20 cellular contexts compared by ENCODE assay signal in genomic region chr5:132013711-132014110, GRCh38. TPM values are rescaled to one million over a fixed set of nuclear protein-coding genes. Genes with fewer than 3 reads are reported as not detected.
DNase-seq lines count a peak whose midpoint lies in the region; ATAC-seq, FAIRE-seq and TF ChIP-seq lines count a peak whose summit lies in the region.
"Had no signal": no experiment of that assay in that cellular context is flagged by ENCODE, and none has a peak within 500 bp of the region (broad histone marks: within the 10 kb centered on the region; RNA-seq: fewer than 3 reads in every experiment).

No MANE protein-coding gene starts in this region.

- H3K27ac Mint-ChIP-seq in CD4-positive, CD25-positive, alpha-beta regulatory T cell, result no peak overlapping the region
- H3K27ac Mint-ChIP-seq in CD8-positive, alpha-beta memory T cell, result peak overlapping the region in 4 of 8 donors; percentile 8 to 47 (median 30)
- H3K27ac Mint-ChIP-seq: activated naive CD4-positive, alpha-beta T cell treated with anti-CD3 and anti-CD28 coated beads, Interleukin-2, amount 50 U/mL, for 24 hours; nephron had no signal

- no peak overlapping the region for H3K27ac ChIP-seq in CD4-positive, CD25-positive, alpha-beta regulatory T cell (ENCODE audit: insufficient read depth, low read length, poor library complexity, severe bottlenecking)
- H3K27ac ChIP-seq in CD8-positive, alpha-beta memory T cell (ENCODE audit: low read depth, low read length), result no peak overlapping the region
- H3K27ac ChIP-seq in coronary artery, result no peak overlapping the region
- no peak overlapping the region for H3K27ac ChIP-seq in pancreas
- H3K27ac ChIP-seq: cardiac muscle cell, sigmoid colon, suprapubic skin, VCaP had no signal

- H3K4me3 ChIP-seq in CD4-positive, CD25-positive, alpha-beta regulatory T cell (ENCODE audit: low read depth, low read length), result no peak overlapping the region
- no peak overlapping the region for H3K4me3 ChIP-seq in CD8-positive, alpha-beta memory T cell (ENCODE audit: low read length)
- H3K4me3 ChIP-seq in coronary artery (no peak overlapping the region), pancreas (no peak overlapping the region)
- H3K4me3 ChIP-seq: cardiac muscle cell, sigmoid colon, suprapubic skin had no signal

- POLR2A ChIA-PET in CD8-positive, alpha-beta memory T cell (lab: Charles Lee), result no interaction called here

- H3K36me3 ChIP-seq in CD4-positive, CD25-positive, alpha-beta regulatory T cell (ENCODE audit: control insufficient read depth, insufficient read depth, low read length), result no peaks in the 10 kb centered on the region
- no peaks in the 10 kb centered on the region for H3K36me3 ChIP-seq in CD8-positive, alpha-beta memory T cell (ENCODE audit: insufficient read depth, low read length)
- H3K36me3 ChIP-seq in pancreas, result no peaks in the 10 kb centered on the region
- H3K36me3 ChIP-seq: cardiac muscle cell, sigmoid colon, suprapubic skin had no signal

- peak overlapping the region in 3 of 4 donors; percentile 11 to 46 (median 22) for H3K4me3 Mint-ChIP-seq in CD4-positive, CD25-positive, alpha-beta regulatory T cell
- H3K4me3 Mint-ChIP-seq in CD8-positive, alpha-beta memory T cell, result peak overlapping the region in 5 of 7 donors; percentile 7 to 58 (median 45)
- H3K4me3 Mint-ChIP-seq: activated naive CD4-positive, alpha-beta T cell treated with anti-CD3 and anti-CD28 coated beads, Interleukin-2, amount 50 U/mL, for 24 hours; nephron had no signal

- WGBS in pancreas, 2 donors, result 83 to 90% methylated on average over 2 of the region's 2 CpGs

- peaks cover 51% of the 10 kb centered on the region for H3K27me3 ChIP-seq in CD4-positive, CD25-positive, alpha-beta regulatory T cell (ENCODE audit: control insufficient read depth, insufficient read depth, low read length)
- H3K27me3 ChIP-seq in CD8-positive, alpha-beta memory T cell (ENCODE audit: insufficient read depth, low read length, poor library complexity, severe bottlenecking), result peaks cover 3% of the 10 kb centered on the region
- no peaks in the 10 kb centered on the region for H3K27me3 ChIP-seq in pancreas

- H3K4me1 Mint-ChIP-seq in CD4-positive, CD25-positive, alpha-beta regulatory T cell, result peaks cover 14 to 35% (median 16%) of the 10 kb centered on the region in 4 donors
- peaks cover 39 to 45% (median 43%) of the 10 kb centered on the region in 3 donors for H3K4me1 Mint-ChIP-seq in CD8-positive, alpha-beta memory T cell
- H3K4me1 Mint-ChIP-seq: nephron had no signal

- no peaks in the 10 kb centered on the region for H3K9me3 ChIP-seq in CD4-positive, CD25-positive, alpha-beta regulatory T cell (ENCODE audit: control insufficient read depth in 2 of 2, low read length in 2 of 2)
- H3K9me3 ChIP-seq in CD8-positive, alpha-beta memory T cell (ENCODE audit: low read length), result no peaks in the 10 kb centered on the region
- no peaks in the 10 kb centered on the region for H3K9me3 ChIP-seq in pancreas
- H3K9me3 ChIP-seq: sigmoid colon, suprapubic skin had no signal

- H3K4me1 ChIP-seq in CD4-positive, CD25-positive, alpha-beta regulatory T cell (ENCODE audit: control insufficient read depth, insufficient read depth, low read length, poor library complexity, severe bottlenecking), result peaks cover 13% of the 10 kb centered on the region
- H3K4me1 ChIP-seq in CD8-positive, alpha-beta memory T cell (ENCODE audit: insufficient read depth, low read length), result peaks cover 24% of the 10 kb centered on the region
- no peaks in the 10 kb centered on the region for H3K4me1 ChIP-seq in pancreas

- peaks cover 0 to 2% (median 0%) of the 10 kb centered on the region in 7 donors for H3K9me3 Mint-ChIP-seq in CD4-positive, CD25-positive, alpha-beta regulatory T cell
- H3K9me3 Mint-ChIP-seq in CD8-positive, alpha-beta memory T cell, result no peaks in the 10 kb centered on the region
- H3K9me3 Mint-ChIP-seq: activated naive CD4-positive, alpha-beta T cell treated with anti-CD3 and anti-CD28 coated beads, Interleukin-2, amount 50 U/mL, for 24 hours; nephron had no signal

- no peak for ATAC-seq in CD4-positive, CD25-positive, alpha-beta regulatory T cell (ENCODE audit: low read depth in 2 of 2)
- ATAC-seq in pancreas, result no peak

- intact Hi-C loops in pancreas (cut with DNase I), result no loop called here

- peaks cover 80% of the 10 kb centered on the region for H3K27me3 Mint-ChIP-seq in CD4-positive, CD25-positive, alpha-beta regulatory T cell
- peaks cover 7 to 22% of the 10 kb centered on the region in 2 donors for H3K27me3 Mint-ChIP-seq in CD8-positive, alpha-beta memory T cell

- H3K36me3 Mint-ChIP-seq in CD4-positive, CD25-positive, alpha-beta regulatory T cell, result no peaks in the 10 kb centered on the region
- no peaks in the 10 kb centered on the region for H3K36me3 Mint-ChIP-seq in CD8-positive, alpha-beta memory T cell
- H3K36me3 Mint-ChIP-seq: activated naive CD4-positive, alpha-beta T cell treated with anti-CD3 and anti-CD28 coated beads, Interleukin-2, amount 50 U/mL, for 24 hours had no signal

- CTCF ChIA-PET in CD8-positive, alpha-beta memory T cell (lab: Charles Lee), result interaction anchor here (1.8 kb wide), 1 partner anchor 424 kb away, joined by 6 read pairs; no protein-coding TSS in a partner anchor

- FAIRE-seq in pancreas (lab: Jason Lieb, UNC), result no peak
- FAIRE-seq: endometrium, HTR-8/SVneo had no signal

- TF ChIP-seq CTCF in coronary artery (IDR thresholded peaks at IDR 0.05) (no peak), pancreas (IDR thresholded peaks at IDR 0.05) (no peak)

- no peak for DNase-seq in CD4-positive, CD25-positive, alpha-beta regulatory T cell
- no peak for DNase-seq in CD8-positive, alpha-beta memory T cell
- DNase-seq in coronary artery (ENCODE audit: low spot score) (peak; percentile 54), pancreas (peak in 4 of 6 donors; percentile 3 to 40 (median 21)), NCI-H128 (lab: John Stamatoyannopoulos, UW; ENCODE audit: unreplicated experiment) (no peak), nucleus accumbens (lab: John Stamatoyannopoulos, UW) (no peak), ureter (ENCODE audit: low spot score) (no peak)
- DNase-seq: DMS79 treated with DMSO at 0.1 percent for 48 hours, foreskin melanocyte, H7, sigmoid colon had no signal

RNA-seq across cellular contexts. Expression of gene ACSL6, which starts 2.3 kb away (rescaled TPM):
- 5.5 TPM for total RNA-seq in CD4-positive, CD25-positive, alpha-beta regulatory T cell
- 1 to 10 TPM; 3.0 to 5.7 (median 4.5) TPM for polyA plus RNA-seq in CD4-positive, CD25-positive, alpha-beta regulatory T cell
- 10 to 100 TPM; 21.8 to 22.7 TPM for total RNA-seq in CD8-positive, alpha-beta memory T cell
- 20.7 TPM for polyA plus RNA-seq in CD8-positive, alpha-beta memory T cell
- total RNA-seq in pancreas, result 1 to 10 TPM in 4 of 6 donors, under 1 TPM in 2; 0.83 to 3.3 (median 1.1) TPM
- 1 to 10 TPM in 1 of 2 donors, under 1 TPM in 1; 0.99 to 2.0 TPM for polyA plus RNA-seq in pancreas
- 0.81 TPM for total RNA-seq in ureter
- polyA plus RNA-seq: BJ had no signal

RNA-seq across cellular contexts. Expression of gene IL3, which starts 46.7 kb away (rescaled TPM):
- not detected for total RNA-seq in CD4-positive, CD25-positive, alpha-beta regulatory T cell
- polyA plus RNA-seq in CD4-positive, CD25-positive, alpha-beta regulatory T cell, result not detected
- 10 to 100 TPM; 69.7 to 71.9 TPM for total RNA-seq in CD8-positive, alpha-beta memory T cell
- not detected for polyA plus RNA-seq in CD8-positive, alpha-beta memory T cell
- not detected for total RNA-seq in pancreas
- not detected for polyA plus RNA-seq in pancreas
- not detected for total RNA-seq in ureter
- total RNA-seq: cardiac muscle cell, H7, lower leg skin, sigmoid colon, suprapubic skin had no signal
- polyA plus RNA-seq: BJ, cardiac muscle cell, sigmoid colon had no signal

RNA-seq across cellular contexts. Expression of gene CSF2, which starts 59.9 kb away (rescaled TPM):
- not detected for total RNA-seq in CD4-positive, CD25-positive, alpha-beta regulatory T cell
- not detected for polyA plus RNA-seq in CD4-positive, CD25-positive, alpha-beta regulatory T cell
- 100 to 1,000 TPM; 393 to 409 TPM for total RNA-seq in CD8-positive, alpha-beta memory T cell
- polyA plus RNA-seq in CD8-positive, alpha-beta memory T cell, result not detected
- under 1 TPM in 1 of 6 donors, not detected in 5; 0.19 TPM for total RNA-seq in pancreas
- polyA plus RNA-seq in pancreas, result not detected
- not detected for total RNA-seq in ureter
- total RNA-seq: cardiac muscle cell, H7, lower leg skin, sigmoid colon, suprapubic skin had no signal
- polyA plus RNA-seq: BJ, cardiac muscle cell had no signal

Comparison
In these comparisons a context has a peak if more than half of its experiments do, and no peak if none do; other contexts are left out.
1. DNase-seq: peak in coronary artery (single experiment) and pancreas (4 of 6); none in CD4-positive, CD25-positive, alpha-beta regulatory T cell (0 of 3), CD8-positive, alpha-beta memory T cell (0 of 5), NCI-H128 (single experiment), nucleus accumbens (0 of 56) and ureter (single experiment).
2. RNA of gene IL3, which starts 46.7 kb away (total RNA-seq): 69.7 to 71.9 TPM in CD8-positive, alpha-beta memory T cell; not detected in CD4-positive, CD25-positive, alpha-beta regulatory T cell (single experiment), not detected in pancreas and not detected in ureter (single experiment); every median in the first group is over 10 times any median in the second.
3. RNA of gene CSF2, which starts 59.9 kb away (total RNA-seq): 393 to 409 TPM in CD8-positive, alpha-beta memory T cell; not detected in CD4-positive, CD25-positive, alpha-beta regulatory T cell (single experiment), 0.19 TPM in pancreas and not detected in ureter (single experiment); every median in the first group is over 100 times any median in the second.